Comparison of ENCODE assay signal across 29 cellular contexts in the genomic region with DNA sequence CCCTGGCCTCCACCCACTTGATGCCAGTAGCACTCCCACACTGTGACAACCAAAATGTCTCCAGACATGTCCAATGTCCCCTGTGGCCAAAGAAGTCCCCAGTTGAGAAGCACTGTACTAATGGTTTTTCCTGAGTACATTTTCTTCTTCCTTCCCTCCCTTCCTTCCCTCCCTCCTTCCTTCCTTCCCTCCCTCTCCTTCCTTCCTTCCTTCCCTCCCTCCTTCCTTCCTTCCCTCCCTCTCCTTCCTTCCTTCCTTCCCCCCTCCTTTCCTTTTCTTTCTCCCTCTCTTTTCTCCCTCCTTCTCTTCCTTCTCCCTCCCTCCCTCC.
"Had no signal": no experiment of that assay in that cellular context is flagged by ENCODE, and none has a peak within 500 bp of the region (broad histone marks: within the 10 kb centered on the region; RNA-seq: fewer than 3 reads in every experiment).

No MANE protein-coding gene starts in this region.

- H3K36me3 Mint-ChIP-seq: natural killer cell treated with Interleukin-12 subunit alpha and Interleukin-12 subunit beta and Interleukin-15 and Interleukin-18, amount 100 ng/mL, for 72 hours; type B pancreatic cell had no signal

- DNase-seq: naive thymus-derived CD8-positive, alpha-beta T cell; nephron progenitor cell; occipital lobe; ovary; stimulated activated CD4-positive, alpha-beta T cell treated with anti-CD3 and anti-CD28 coated beads, Interleukin-12 subunit alpha, Interleukin-12 subunit beta, amount 100 ng/mL, for 4 hours; stimulated activated CD4-positive, alpha-beta T cell treated with anti-CD3 and anti-CD28 coated beads, Interleukin-1b, Interleukin-23, amount 100 ng/mL, for 48 hours; stimulated activated CD4-positive, alpha-beta T cell treated with anti-CD3 and anti-CD28 coated beads, Interleukin-4, amount 100 ng/mL, for 1 hour; stimulated activated CD4-positive, alpha-beta T cell treated with anti-CD3 and anti-CD28 coated beads, Interleukin-4, amount 100 ng/mL, for 4 hours; stimulated activated CD8-positive, alpha-beta memory T cell treated with anti-CD3 and anti-CD28 coated beads, Interleukin-4, amount 100 ng/mL, for 48 hours; stimulated activated naive CD4-positive, alpha-beta T cell; stimulated activated naive CD8-positive, alpha-beta T cell treated with anti-CD3 and anti-CD28 coated beads, Interleukin-15, amount 100 ng/mL, for 72 hours; stimulated activated naive CD8-positive, alpha-beta T cell treated with anti-CD3 and anti-CD28 coated beads, Interleukin-15, Interleukin-2, amounts not matched to agents 100 U/mL and 50 U/mL, for 24 hours; substantia nigra; testis; tibial artery; transverse colon; upper lobe of right lung; uterus had no signal

- H3K4me1 Mint-ChIP-seq: naive thymus-derived CD8-positive, alpha-beta T cell; stimulated activated memory B cell treated with anti-CD40 and anti-IgM and Interleukin-4, amounts not matched to agents 10 μg/mL and 1 μg/mL and 100 μg/mL, for 72 hours; stimulated activated naive CD8-positive, alpha-beta T cell treated with anti-CD3 and anti-CD28 coated beads, Interleukin-15, amount 100 ng/mL, for 72 hours had no signal

- H3K27me3 ChIP-seq: neural progenitor cell, ovary, spleen, suprapubic skin, testis, transverse colon, upper lobe of right lung, uterus had no signal

- H3K4me2 ChIP-seq: neural progenitor cell, smooth muscle cell had no signal

- H3K27me3 Mint-ChIP-seq: naive thymus-derived CD8-positive, alpha-beta T cell; progenitor cell of endocrine pancreas; stimulated activated memory B cell treated with anti-CD40 and anti-IgM and Interleukin-4, amounts not matched to agents 10 μg/mL and 1 μg/mL and 100 μg/mL, for 72 hours; stimulated activated naive CD8-positive, alpha-beta T cell treated with anti-CD3 and anti-CD28 coated beads, Interleukin-15, amount 100 ng/mL, for 72 hours; type B pancreatic cell had no signal

- H3K79me2 ChIP-seq: parathyroid adenoma had no signal

- H3K27ac Mint-ChIP-seq: natural killer cell treated with Interleukin-12 subunit alpha and Interleukin-12 subunit beta and Interleukin-15 and Interleukin-18, amount 100 ng/mL, for 72 hours; nephron progenitor cell; neural progenitor cell; progenitor cell of endocrine pancreas; stimulated activated memory B cell treated with anti-CD40 and anti-IgM and Interleukin-4, amounts not matched to agents 10 μg/mL and 1 μg/mL and 100 μg/mL, for 72 hours; type B pancreatic cell had no signal

- H3K27ac ChIP-seq: neural progenitor cell, ovary, parathyroid adenoma, psoas muscle, skin epidermis, spleen, suprapubic skin, testis, tibial artery, transverse colon, upper lobe of right lung, uterus had no signal

- H3K4me3 ChIP-seq: neural progenitor cell, ovary, psoas muscle, skin epidermis, smooth muscle cell, spleen, suprapubic skin, testis, tibial artery, transverse colon, upper lobe of right lung, uterus had no signal

- H3K9me3 Mint-ChIP-seq: naive thymus-derived CD8-positive, alpha-beta T cell; natural killer cell treated with Interleukin-12 subunit alpha and Interleukin-12 subunit beta and Interleukin-15 and Interleukin-18, amount 100 ng/mL, for 72 hours; nephron progenitor cell; neural progenitor cell; stimulated activated memory B cell treated with anti-CD40 and anti-IgM and Interleukin-4, amounts not matched to agents 10 μg/mL and 1 μg/mL and 100 μg/mL, for 72 hours; stimulated activated naive CD8-positive, alpha-beta T cell treated with anti-CD3 and anti-CD28 coated beads, Interleukin-15, amount 100 ng/mL, for 72 hours; type B pancreatic cell had no signal

- H3K4me3 Mint-ChIP-seq: naive thymus-derived CD8-positive, alpha-beta T cell; natural killer cell treated with Interleukin-12 subunit alpha and Interleukin-12 subunit beta and Interleukin-15 and Interleukin-18, amount 100 ng/mL, for 72 hours; nephron progenitor cell; neural progenitor cell; stimulated activated memory B cell treated with anti-CD40 and anti-IgM and Interleukin-4, amounts not matched to agents 10 μg/mL and 1 μg/mL and 100 μg/mL, for 72 hours; stimulated activated naive CD8-positive, alpha-beta T cell treated with anti-CD3 and anti-CD28 coated beads, Interleukin-15, amount 100 ng/mL, for 72 hours; type B pancreatic cell had no signal

- H2AFZ ChIP-seq: neural progenitor cell, parathyroid adenoma had no signal

- H3K9me3 ChIP-seq: ovary, psoas muscle, spleen, suprapubic skin, testis, tibial artery, transverse colon, upper lobe of right lung, uterus had no signal

- H3K9ac ChIP-seq: neural progenitor cell, parathyroid adenoma had no signal

- H3K4me1 ChIP-seq: neural progenitor cell, parathyroid adenoma, psoas muscle, suprapubic skin, testis, tibial artery, transverse colon, upper lobe of right lung, uterus had no signal

- H3K36me3 ChIP-seq: neural progenitor cell, ovary, transverse colon, upper lobe of right lung, uterus had no signal
